Comparison of ENCODE assay signal across 13 cellular contexts in genomic region chr11:27230175-27230565, GRCh38.
A peak's percentile ranks its signal among the peaks of the same experiment; 100 is the strongest.
DNase-seq lines count a peak whose midpoint lies in the region; ATAC-seq and TF ChIP-seq lines count a peak whose summit lies in the region.
"Had no signal": no experiment of that assay in that cellular context is flagged by ENCODE, and none has a peak within 500 bp of the region (broad histone marks: within the 10 kb centered on the region; RNA-seq: fewer than 3 reads in every experiment).

No MANE protein-coding gene starts in this region.

- ATAC-seq in right cardiac atrium (no peak), GM21447 (IDR thresholded peaks at IDR 0.05; ENCODE audit: unreplicated experiment) (no peak)
- ATAC-seq: CD8-positive, alpha-beta T cell; GM23338 had no signal

- 69% methylated on average over 1 of the region's 1 CpG for WGBS in right cardiac atrium
- 89% methylated on average over 1 of the region's 1 CpG for WGBS in smooth muscle cell (ENCODE audit: low lambda C conversion rate)

- intact Hi-C loops in left ventricle myocardium inferior (cut with micrococcal nuclease) (no loop called here), right cardiac atrium (cut with DNase I) (no loop called here)

- no peaks in the 10 kb centered on the region for H3F3A ChIP-seq in smooth muscle cell (ENCODE audit: low read depth)

- H3K4me3 ChIP-seq in left ventricle myocardium inferior (no peak overlapping the region), right cardiac atrium (ENCODE audit: low read length) (no peak overlapping the region), osteoblast (ENCODE audit: insufficient read depth, low read length) (no peak overlapping the region), smooth muscle cell (no peak overlapping the region)
- H3K4me3 ChIP-seq: GM23338 had no signal

- H3K9ac ChIP-seq in smooth muscle cell (ENCODE audit: low read depth): no peak overlapping the region

- no peaks in the 10 kb centered on the region for H3K9me3 ChIP-seq in left ventricle myocardium inferior (replicated peaks)
- no peaks in the 10 kb centered on the region for H3K9me3 ChIP-seq in right cardiac atrium (ENCODE audit: control insufficient read depth, low read length)
- no peaks in the 10 kb centered on the region for H3K9me3 ChIP-seq in osteoblast (ENCODE audit: low read depth, low read length)
- no peaks in the 10 kb centered on the region for H3K9me3 ChIP-seq in smooth muscle cell (replicated peaks; ENCODE audit: low read depth)

- H2AFZ ChIP-seq in osteoblast (ENCODE audit: low read length): no peak overlapping the region
- H2AFZ ChIP-seq in smooth muscle cell (ENCODE audit: low read depth): no peak overlapping the region
- H2AFZ ChIP-seq: GM23338 had no signal

- no peaks in the 10 kb centered on the region for H4K20me1 ChIP-seq in osteoblast (ENCODE audit: insufficient read depth, low read length)
- no peaks in the 10 kb centered on the region for H4K20me1 ChIP-seq in smooth muscle cell (ENCODE audit: low read depth)

- H3K27me3 ChIP-seq in left ventricle myocardium inferior (ENCODE audit: low read depth): no peaks in the 10 kb centered on the region
- H3K27me3 ChIP-seq in right cardiac atrium (ENCODE audit: control insufficient read depth, insufficient read depth): no peaks in the 10 kb centered on the region
- no peaks in the 10 kb centered on the region for H3K27me3 ChIP-seq in osteoblast (ENCODE audit: insufficient read depth, low read length)
- H3K27me3 ChIP-seq in smooth muscle cell (ENCODE audit: low read depth): no peaks in the 10 kb centered on the region

- H3K27ac ChIP-seq in left ventricle myocardium inferior (replicated peaks) (peak overlapping the region; percentile 36), right cardiac atrium (ENCODE audit: low read length) (no peak overlapping the region), osteoblast (ENCODE audit: low read depth, low read length) (peak overlapping the region; percentile 76), smooth muscle cell (ENCODE audit: low read depth) (peak overlapping the region; percentile 16)
- H3K27ac ChIP-seq: 22Rv1 had no signal

- H3K4me2 ChIP-seq in osteoblast (ENCODE audit: insufficient read depth, low read length) (peak overlapping the region; percentile 20), smooth muscle cell (no peak overlapping the region)

- H3K4me1 ChIP-seq in left ventricle myocardium inferior: peaks cover 6% of the 10 kb centered on the region
- no peaks in the 10 kb centered on the region for H3K4me1 ChIP-seq in right cardiac atrium (ENCODE audit: control insufficient read depth, insufficient read depth, low read length)
- H3K4me1 ChIP-seq in osteoblast (ENCODE audit: insufficient read depth, low read length): peaks cover 50% of the 10 kb centered on the region
- H3K4me1 ChIP-seq in smooth muscle cell (ENCODE audit: low read depth): peaks cover 35% of the 10 kb centered on the region

- TF ChIP-seq CTCF in left ventricle myocardium inferior (IDR thresholded peaks at IDR 0.05; ENCODE audit: borderline replicate concordance): no peak
- TF ChIP-seq CTCF in osteoblast (IDR thresholded peaks at IDR 0.05; ENCODE audit: extremely low read depth, low read depth, low read length): no peak
- TF ChIP-seq CTCF in smooth muscle cell (IDR thresholded peaks at IDR 0.05; ENCODE audit: borderline replicate concordance, insufficient read depth, poor library complexity, severe bottlenecking): no peak

- H3K79me2 ChIP-seq in osteoblast (ENCODE audit: insufficient read depth, low read length): no peaks in the 10 kb centered on the region
- H3K79me2 ChIP-seq in smooth muscle cell (ENCODE audit: low read depth): no peaks in the 10 kb centered on the region

- no peaks in the 10 kb centered on the region for H3K36me3 ChIP-seq in left ventricle myocardium inferior
- peaks cover 3% of the 10 kb centered on the region for H3K36me3 ChIP-seq in osteoblast (ENCODE audit: insufficient read depth, low read length)
- no peaks in the 10 kb centered on the region for H3K36me3 ChIP-seq in smooth muscle cell (ENCODE audit: low read depth)

- DNase-seq in left ventricle myocardium inferior (no peak), right cardiac atrium (no peak), osteoblast (ENCODE audit: insufficient read length, low spot score, missing footprints) (no peak), smooth muscle cell (lab: John Stamatoyannopoulos, UW; ENCODE audit: unreplicated experiment) (no peak), NCI-H748 treated with DMSO at 0.1 percent for 48 hours (lab: John Stamatoyannopoulos, UW) (no peak), DMS153 (lab: John Stamatoyannopoulos, UW) (no peak)
- DNase-seq: CD8-positive, alpha-beta T cell; COR-L47; DMS53; H7 had no signal
